Comparison of ENCODE assay signal across 16 cellular contexts in the genomic region with DNA sequence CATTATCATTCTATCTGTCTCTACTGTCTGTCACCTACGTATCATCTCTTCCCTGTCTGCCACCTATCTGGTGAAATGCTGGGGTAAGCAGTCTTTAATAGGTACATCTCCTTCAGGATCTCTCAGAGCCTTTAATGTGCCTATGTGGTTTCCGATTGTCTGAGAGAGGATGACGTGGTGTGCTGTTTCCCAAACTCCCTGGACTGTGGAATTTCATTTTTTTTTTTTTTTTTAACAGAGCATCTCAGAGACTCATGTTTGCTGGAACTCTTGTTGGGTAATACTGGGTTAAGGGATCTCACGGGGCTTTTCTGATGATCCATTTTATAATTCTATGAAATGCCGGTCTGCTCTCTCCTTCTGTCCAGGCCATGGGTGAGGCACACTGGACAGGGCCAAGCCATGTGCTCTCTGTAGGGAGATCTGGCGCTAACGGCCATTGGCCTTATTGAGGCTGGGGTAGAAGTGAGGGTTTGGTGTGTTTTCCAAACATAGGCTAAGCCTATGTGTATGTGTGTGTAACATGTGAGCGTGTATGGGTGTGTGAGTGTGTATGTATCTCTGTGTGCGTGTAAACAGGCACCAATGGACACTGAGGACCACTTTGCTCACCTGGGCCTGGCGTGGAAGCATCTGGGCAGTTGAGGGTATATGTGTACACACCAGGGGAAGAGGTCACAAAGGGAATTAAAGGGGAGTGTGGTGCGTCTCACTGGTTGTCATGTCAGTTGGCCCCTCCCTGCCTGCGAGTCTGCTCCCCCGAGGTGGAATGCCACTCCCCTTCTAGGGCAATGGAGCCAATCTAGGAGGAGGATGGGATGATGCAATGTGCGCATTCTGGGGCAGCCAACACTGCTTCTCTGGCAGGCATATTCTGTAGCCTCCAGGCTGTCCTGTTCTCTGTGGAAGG. TPM values are rescaled to one million over a fixed set of nuclear protein-coding genes. Genes with fewer than 3 reads are reported as not detected.
"Had no signal": no experiment of that assay in that cellular context is flagged by ENCODE, and none has a peak within 500 bp of the region (broad histone marks: within the 10 kb centered on the region; RNA-seq: fewer than 3 reads in every experiment).

No MANE protein-coding gene starts in this region.

- H3K4me3 ChIP-seq: mucosa of descending colon, thoracic aorta had no signal

- H3K27ac Mint-ChIP-seq: activated naive CD8-positive, alpha-beta T cell; natural killer cell treated with Interleukin-12 subunit alpha and Interleukin-12 subunit beta and Interleukin-15 and Interleukin-18, amount 100 ng/mL, for 72 hours; stimulated activated naive CD8-positive, alpha-beta T cell treated with anti-CD3 and anti-CD28 coated beads, Interleukin-15, amount 100 ng/mL, for 72 hours had no signal

- DNase-seq: activated CD4-positive, alpha-beta T cell treated with anti-CD3 and anti-CD28 coated beads, Interleukin-2, amount 50 U/mL, for 4 hours; activated CD4-positive, CD25-positive, alpha-beta regulatory T cell treated with anti-CD3 and anti-CD28 coated beads, Interleukin-2, amount 50 U/mL, for 72 hours; activated gamma-delta T cell; activated T-cell treated with anti-CD3 and anti-CD28 coated beads, Interleukin-2, amount 50 U/mL, for 4 hours; brain microvascular endothelial cell; cerebellar nuclear complex; mammary epithelial cell; mucosa of descending colon; stimulated activated CD4-positive, alpha-beta T cell treated with anti-CD3 and anti-CD28 coated beads, Interleukin-2, amount 100 ng/mL, for 48 hours; stimulated activated naive CD8-positive, alpha-beta T cell treated with anti-CD3 and anti-CD28 coated beads, Interleukin-15, amount 100 ng/mL, for 72 hours had no signal

- H3K27me3 ChIP-seq: brain microvascular endothelial cell had no signal

- ATAC-seq: activated T-cell treated with anti-CD3 and anti-CD28 coated beads, Interleukin-2, amount 50 U/mL, for 4 hours; esophagus mucosa; mucosa of descending colon; natural killer cell treated with Interleukin-12 subunit alpha and Interleukin-12 subunit beta and Interleukin-15 and Interleukin-18, amount 100 ng/mL, for 72 hours; stimulated activated naive CD8-positive, alpha-beta T cell treated with anti-CD3 and anti-CD28 coated beads, Interleukin-15, amount 100 ng/mL, for 72 hours had no signal

- H3K9me3 Mint-ChIP-seq: activated T-cell treated with anti-CD3 and anti-CD28 coated beads, Interleukin-2, amount 50 U/mL, for 4 hours; natural killer cell treated with Interleukin-12 subunit alpha and Interleukin-12 subunit beta and Interleukin-15 and Interleukin-18, amount 100 ng/mL, for 72 hours had no signal

- H3K27ac ChIP-seq: brain microvascular endothelial cell, thoracic aorta had no signal

- H3K4me3 Mint-ChIP-seq: activated naive CD8-positive, alpha-beta T cell; activated T-cell treated with anti-CD3 and anti-CD28 coated beads, Interleukin-2, amount 50 U/mL, for 4 hours; natural killer cell treated with Interleukin-12 subunit alpha and Interleukin-12 subunit beta and Interleukin-15 and Interleukin-18, amount 100 ng/mL, for 72 hours; stimulated activated naive CD8-positive, alpha-beta T cell treated with anti-CD3 and anti-CD28 coated beads, Interleukin-15, amount 100 ng/mL, for 72 hours had no signal

- H3K36me3 Mint-ChIP-seq: activated naive CD8-positive, alpha-beta T cell; natural killer cell treated with Interleukin-12 subunit alpha and Interleukin-12 subunit beta and Interleukin-15 and Interleukin-18, amount 100 ng/mL, for 72 hours had no signal

- H3K9me3 ChIP-seq: mucosa of descending colon, thoracic aorta had no signal

- H3K36me3 ChIP-seq: brain microvascular endothelial cell, thoracic aorta had no signal

RNA-seq across cellular contexts. Expression of a gene that starts 7.8 kb away (rescaled TPM):
- total RNA-seq: dermis microvascular lymphatic vessel endothelial cell; mammary epithelial cell; natural killer cell treated with Interleukin-12 subunit alpha and Interleukin-12 subunit beta and Interleukin-15 and Interleukin-18, amount 100 ng/mL, for 72 hours; T-helper 2 cell treated with Interferon-gamma antibody and Interleukin-4, amounts not matched to agents 100 ng/mL and 5 ng/mL, for 36 hours had no signal
- polyA plus RNA-seq: mammary epithelial cell had no signal
